In the genomic region with DNA sequence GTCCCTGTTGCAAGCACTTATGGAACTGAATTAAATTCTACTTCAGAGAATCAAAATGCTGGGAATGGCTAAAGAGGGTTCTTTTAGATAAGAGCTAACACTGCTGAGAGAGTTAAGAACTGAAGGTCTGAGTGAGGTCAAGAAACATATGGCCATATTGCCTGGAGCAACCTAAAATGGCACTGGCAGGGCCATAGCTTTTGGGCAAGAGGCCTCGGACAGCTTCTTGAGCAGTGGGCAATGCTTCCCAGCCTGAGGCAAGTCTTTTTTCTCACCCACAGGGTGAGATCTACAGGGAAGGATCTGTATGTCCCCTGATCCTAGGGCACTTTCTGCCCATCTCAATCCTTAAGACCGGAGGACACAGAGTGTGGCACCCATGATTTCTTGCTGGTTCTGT, we compare ENCODE assay signal across 23 cellular contexts.
"Had no signal": no experiment of that assay in that cellular context is flagged by ENCODE, and none has a peak within 500 bp of the region (broad histone marks: within the 10 kb centered on the region; RNA-seq: fewer than 3 reads in every experiment).

No MANE protein-coding gene starts in this region.

- H3K27me3 Mint-ChIP-seq: activated T-helper 17 cell treated with anti-CD3 and anti-CD28 coated beads, Interleukin-2, amount 50 U/mL, for 72 hours; dendritic cell treated with granulocyte-macrophage colony-stimulating factor and Interleukin-4, amounts not matched to agents 40 ng/mL and 50 ng/mL, for 4 days; naive B cell; stimulated activated naive CD8-positive, alpha-beta T cell treated with anti-CD3 and anti-CD28 coated beads, Interleukin-15, amount 100 ng/mL, for 72 hours had no signal

- H3K27ac ChIP-seq: transverse colon, WERI-Rb-1 had no signal

- H3K27me3 ChIP-seq: adrenal gland, heart left ventricle, right lobe of liver, transverse colon had no signal

- H3K9me3 ChIP-seq: adrenal gland, heart left ventricle, right lobe of liver, transverse colon had no signal

- H3K36me3 Mint-ChIP-seq: activated naive CD4-positive, alpha-beta T cell treated with anti-CD3 and anti-CD28 coated beads, Interleukin-2, amount 50 U/mL, for 72 hours; naive B cell; stimulated activated effector memory CD8-positive, alpha-beta T cell treated with anti-CD3 and anti-CD28 coated beads, Interleukin-12 subunit alpha, Interleukin-12 subunit beta, amount 100 ng/mL, for 72 hours had no signal

- DNase-seq: activated CD4-positive, alpha-beta T cell treated with anti-CD3 and anti-CD28 coated beads, Interleukin-2, amount 50 U/mL, for 1 hour; activated CD4-positive, CD25-positive, alpha-beta regulatory T cell treated with anti-CD3 and anti-CD28 coated beads, Interleukin-2, amount 50 U/mL, for 72 hours; activated CD8-positive, alpha-beta T cell treated with anti-CD3 and anti-CD28 coated beads, Interleukin-2, amount 10 ng/mL, durations not matched to agents 7 days and 5 days; activated T-cell treated with anti-CD3 and anti-CD28 coated beads, Interleukin-2, amount 50 U/mL, for 1 hour; effector CD4-positive, alpha-beta T cell; heart left ventricle; left colon; mesendoderm; naive B cell; occipital lobe; posterior cingulate gyrus; small intestine; stimulated activated CD4-positive, alpha-beta T cell treated with anti-CD3 and anti-CD28 coated beads, Interleukin-2, amount 100 ng/mL, for 24 hours; stimulated activated naive CD8-positive, alpha-beta T cell treated with anti-CD3 and anti-CD28 coated beads, Interleukin-15, amount 100 ng/mL, for 72 hours; T-helper 1 cell; transverse colon; WERI-Rb-1 had no signal

- H3K9me3 Mint-ChIP-seq: activated naive CD4-positive, alpha-beta T cell treated with anti-CD3 and anti-CD28 coated beads, Interleukin-2, amount 50 U/mL, for 72 hours; activated T-helper 17 cell treated with anti-CD3 and anti-CD28 coated beads, Interleukin-2, amount 50 U/mL, for 72 hours; naive B cell; stimulated activated effector memory CD8-positive, alpha-beta T cell treated with anti-CD3 and anti-CD28 coated beads, Interleukin-12 subunit alpha, Interleukin-12 subunit beta, amount 100 ng/mL, for 72 hours; stimulated activated naive CD8-positive, alpha-beta T cell treated with anti-CD3 and anti-CD28 coated beads, Interleukin-15, amount 100 ng/mL, for 72 hours had no signal

- H3K4me3 ChIP-seq: adrenal gland, heart left ventricle, right lobe of liver, transverse colon had no signal

- H3K27ac Mint-ChIP-seq: activated CD8-positive, alpha-beta T cell treated with anti-CD3 and anti-CD28 coated beads, Interleukin-2, amount 10 ng/mL, durations not matched to agents 7 days and 5 days; activated naive CD4-positive, alpha-beta T cell treated with anti-CD3 and anti-CD28 coated beads, Interleukin-2, amount 50 U/mL, for 72 hours; activated T-helper 17 cell treated with anti-CD3 and anti-CD28 coated beads, Interleukin-2, amount 50 U/mL, for 72 hours; dendritic cell treated with granulocyte-macrophage colony-stimulating factor and Interleukin-4, amounts not matched to agents 40 ng/mL and 50 ng/mL, for 4 days; naive B cell; stimulated activated naive CD8-positive, alpha-beta T cell treated with anti-CD3 and anti-CD28 coated beads, Interleukin-15, amount 100 ng/mL, for 72 hours had no signal

- H3K4me3 Mint-ChIP-seq: activated CD8-positive, alpha-beta T cell treated with anti-CD3 and anti-CD28 coated beads, Interleukin-2, amount 10 ng/mL, durations not matched to agents 7 days and 5 days; activated T-helper 17 cell treated with anti-CD3 and anti-CD28 coated beads, Interleukin-2, amount 50 U/mL, for 72 hours; dendritic cell treated with granulocyte-macrophage colony-stimulating factor and Interleukin-4, amounts not matched to agents 40 ng/mL and 50 ng/mL, for 4 days; naive B cell; stimulated activated effector memory CD8-positive, alpha-beta T cell treated with anti-CD3 and anti-CD28 coated beads, Interleukin-12 subunit alpha, Interleukin-12 subunit beta, amount 100 ng/mL, for 72 hours; stimulated activated naive CD8-positive, alpha-beta T cell treated with anti-CD3 and anti-CD28 coated beads, Interleukin-15, amount 100 ng/mL, for 72 hours had no signal

- H3K36me3 ChIP-seq: adrenal gland, heart left ventricle, right lobe of liver, transverse colon, WERI-Rb-1 had no signal

- H3K4me1 Mint-ChIP-seq: activated T-helper 17 cell treated with anti-CD3 and anti-CD28 coated beads, Interleukin-2, amount 50 U/mL, for 72 hours; naive B cell; stimulated activated effector memory CD8-positive, alpha-beta T cell treated with anti-CD3 and anti-CD28 coated beads, Interleukin-12 subunit alpha, Interleukin-12 subunit beta, amount 100 ng/mL, for 72 hours; stimulated activated naive CD8-positive, alpha-beta T cell treated with anti-CD3 and anti-CD28 coated beads, Interleukin-15, amount 100 ng/mL, for 72 hours had no signal
